In genomic region chr4:61427099-61427817, GRCh38 we compare ENCODE assay signal across 20 cellular contexts.
DNase-seq lines count a peak whose midpoint lies in the region; ATAC-seq and TF ChIP-seq lines count a peak whose summit lies in the region.
"Had no signal": no experiment of that assay in that cellular context is flagged by ENCODE, and none has a peak within 500 bp of the region (broad histone marks: within the 10 kb centered on the region; RNA-seq: fewer than 3 reads in every experiment).

No MANE protein-coding gene starts in this region.

- no peak overlapping the region for H3K4me3 Mint-ChIP-seq in endothelial cell (ENCODE audit: unreplicated experiment)
- H3K4me3 Mint-ChIP-seq: B cell; CD4-positive, CD25-positive, alpha-beta regulatory T cell had no signal

- H3K27ac Mint-ChIP-seq in endothelial cell (ENCODE audit: unreplicated experiment) = no peak overlapping the region
- H3K27ac Mint-ChIP-seq: B cell; CD4-positive, CD25-positive, alpha-beta regulatory T cell had no signal

- DNase-seq in NCI-H69 (lab: John Stamatoyannopoulos, UW) (peak; percentile 5), RWPE2 (ENCODE audit: low spot score) (no peak), epithelial cell of prostate (ENCODE audit: low read depth, low spot score) (peak; percentile 78), mucosa of descending colon (no peak), endothelial cell (ENCODE audit: low spot score) (no peak), Right ventricle myocardium superior (no peak), D341Med (ENCODE audit: low spot score) (no peak)
- DNase-seq in stimulated activated CD4-positive, alpha-beta T cell treated with anti-CD3 and anti-CD28 coated beads, Interleukin-4, amount 100 ng/mL, for 1 hour = no peak
- DNase-seq: CD4-positive, CD25-positive, alpha-beta regulatory T cell; DMS153; H7; Karpas-422; NCI-H187; NCI-H2107; NCI-H446 treated with DMSO at 0.1 percent for 48 hours; NCI-H526 treated with DMSO at 0.1 percent for 48 hours; SIG-M5; SK-N-SH had no signal

- TF ChIP-seq CTCF in RWPE2 (IDR thresholded peaks at IDR 0.05; ENCODE audit: poor library complexity, severe bottlenecking) = no peak
- TF ChIP-seq CTCF in mucosa of descending colon (IDR thresholded peaks at IDR 0.05) = no peak
- no peak for TF ChIP-seq CTCF in endothelial cell (IDR thresholded peaks at IDR 0.05; ENCODE audit: unreplicated experiment)

- ATAC-seq in RWPE2 (ENCODE audit: low read depth) (peak; percentile 67), mucosa of descending colon (peak; percentile 67), Right ventricle myocardium superior (ENCODE audit: poor library complexity) (no peak)
- ATAC-seq: A549 had no signal

- peaks cover 6% of the 10 kb centered on the region for H3K36me3 Mint-ChIP-seq in endothelial cell (ENCODE audit: low read depth, unreplicated experiment)
- H3K36me3 Mint-ChIP-seq: CD4-positive, CD25-positive, alpha-beta regulatory T cell had no signal

- no peaks in the 10 kb centered on the region for H3K27me3 ChIP-seq in RWPE2 (ENCODE audit: insufficient read depth, poor library complexity, severe bottlenecking)

- intact Hi-C loops in mucosa of descending colon (cut with DNase I, micrococcal nuclease) = no loop called here
- intact Hi-C loops in Right ventricle myocardium superior (cut with DNase I) = no loop called here

- H3K4me1 Mint-ChIP-seq in endothelial cell (ENCODE audit: unreplicated experiment) = no peaks in the 10 kb centered on the region
- H3K4me1 Mint-ChIP-seq: B cell; CD4-positive, CD25-positive, alpha-beta regulatory T cell had no signal

- H3K27ac ChIP-seq in RWPE2 (ENCODE audit: poor library complexity, severe bottlenecking) = peak overlapping the region; percentile 43
- peak overlapping the region; percentile 58 for H3K27ac ChIP-seq in epithelial cell of prostate
- H3K27ac ChIP-seq: A549 had no signal

- H3K4me3 ChIP-seq in RWPE2 (ENCODE audit: severe bottlenecking) (no peak overlapping the region), mucosa of descending colon (no peak overlapping the region)
- H3K4me3 ChIP-seq: A549 had no signal

- peaks cover 34% of the 10 kb centered on the region for H3K4me1 ChIP-seq in RWPE2 (ENCODE audit: insufficient read depth, poor library complexity, severe bottlenecking)
- no peaks in the 10 kb centered on the region for H3K4me1 ChIP-seq in mucosa of descending colon (ENCODE audit: low read depth)
- H3K4me1 ChIP-seq: A549 had no signal

- no peaks in the 10 kb centered on the region for H3K9me3 ChIP-seq in RWPE2 (ENCODE audit: severe bottlenecking)
- H3K9me3 ChIP-seq in mucosa of descending colon = no peaks in the 10 kb centered on the region
- H3K9me3 ChIP-seq: A549, SK-N-SH had no signal

- H3K9me3 Mint-ChIP-seq in endothelial cell (ENCODE audit: unreplicated experiment) = no peaks in the 10 kb centered on the region

- H3K36me3 ChIP-seq in RWPE2 (ENCODE audit: low read depth) (no peaks in the 10 kb centered on the region), mucosa of descending colon (ENCODE audit: low read depth) (no peaks in the 10 kb centered on the region)

- H3K27me3 Mint-ChIP-seq in endothelial cell (ENCODE audit: unreplicated experiment) = peaks cover 1% of the 10 kb centered on the region
- H3K27me3 Mint-ChIP-seq: B cell; CD4-positive, CD25-positive, alpha-beta regulatory T cell had no signal

Comparison
In these comparisons a context has a peak if more than half of its experiments do, and no peak if none do; other contexts are left out.
1. DNase-seq: peak in NCI-H69 (single experiment) and epithelial cell of prostate (single experiment); none in RWPE2 (single experiment), mucosa of descending colon (0 of 3), endothelial cell (single experiment), stimulated activated CD4-positive, alpha-beta T cell treated with anti-CD3 and anti-CD28 coated beads, Interleukin-4, amount 100 ng/mL, for 1 hour (single experiment), Right ventricle myocardium superior (single experiment) and D341Med (single experiment).